ENCODE assay signal across 1 cellular context in the genomic region with DNA sequence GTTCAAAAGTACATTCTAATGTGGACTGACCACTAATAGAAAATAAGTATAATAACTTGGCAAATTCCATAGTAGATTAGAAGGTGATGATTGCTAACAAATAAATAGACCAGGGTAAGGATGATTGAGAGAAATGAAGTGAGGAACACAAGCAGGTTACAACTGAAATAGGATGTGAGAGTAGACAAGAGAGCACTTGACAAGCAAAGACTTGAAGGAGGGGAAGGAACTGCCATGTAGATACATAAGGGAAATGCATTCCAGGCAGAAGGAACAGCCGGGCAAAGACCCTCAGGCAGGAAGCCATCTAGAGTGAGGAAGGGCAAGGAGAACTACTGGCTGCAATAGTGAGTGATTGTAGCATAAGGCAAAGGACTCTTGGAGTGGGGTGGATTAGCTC.
TF ChIP-seq lines count a peak whose summit lies in the region.

No MANE protein-coding gene starts in this region.

TF ChIP-seq in GM23338, 12 proteins besides CTCF, POLR2A, EP300 and RAD21 (continued from another document):
- TF ChIP-seq EZH2 (IDR thresholded peaks at IDR 0.05; ENCODE audit: low read depth, unreplicated experiment) (no peak), CREB1 (CRISPR knock-in tag; IDR thresholded peaks at IDR 0.05; ENCODE audit: low read depth) (no peak), ZNF114 (CRISPR knock-in tag; IDR thresholded peaks at IDR 0.05) (no peak)
TF ChIP-seq in GM23338: peak in this region for 0.
